Comparison of ENCODE assay signal across 9 cellular contexts in the genomic region with DNA sequence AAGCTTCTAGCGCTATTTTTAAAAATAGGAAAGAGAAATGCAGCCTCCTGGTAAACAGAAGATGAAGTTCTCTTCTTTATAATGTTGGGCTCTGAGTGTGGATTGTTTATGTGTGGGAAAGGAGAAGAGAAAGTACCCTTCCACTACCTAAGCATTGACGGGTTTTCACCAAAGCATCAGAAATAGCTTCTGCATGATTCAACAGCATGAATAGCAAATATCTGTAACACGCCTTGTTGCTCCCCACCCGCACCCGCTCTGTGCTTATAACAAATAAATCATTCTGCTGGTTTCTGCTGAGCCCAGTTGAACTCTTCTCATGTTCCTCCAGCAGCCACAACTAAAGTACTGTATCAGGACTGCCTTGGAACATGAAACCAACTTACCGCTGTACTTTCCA. TPM values are rescaled to one million over a fixed set of nuclear protein-coding genes. Genes with fewer than 3 reads are reported as not detected.
DNase-seq lines count a peak whose midpoint lies in the region; ATAC-seq and TF ChIP-seq lines count a peak whose summit lies in the region.
"Had no signal": no experiment of that assay in that cellular context is flagged by ENCODE, and none has a peak within 500 bp of the region (broad histone marks: within the 10 kb centered on the region; RNA-seq: fewer than 3 reads in every experiment).

No MANE protein-coding gene starts in this region.

- no peak overlapping the region for H3K4ac ChIP-seq in H9 (ENCODE audit: low read depth, low read length)

- H3K4me1 ChIP-seq in right cardiac atrium (ENCODE audit: control insufficient read depth, insufficient read depth, low read length) (no peaks in the 10 kb centered on the region), H9 (ENCODE audit: insufficient read depth, low read length) (no peaks in the 10 kb centered on the region)

- H3K27me3 ChIP-seq in right cardiac atrium (ENCODE audit: control insufficient read depth, insufficient read depth): no peaks in the 10 kb centered on the region
- no peaks in the 10 kb centered on the region for H3K27me3 ChIP-seq in H9 (ENCODE audit: insufficient read depth, low read length)

- no peak overlapping the region for H3K4me3 Mint-ChIP-seq in H9
- no peak overlapping the region for H3K4me3 Mint-ChIP-seq in natural killer cell

- intact Hi-C loops in left ventricle myocardium superior (cut with micrococcal nuclease): no loop called here
- intact Hi-C loops in right cardiac atrium (cut with DNase I): no loop called here
- intact Hi-C loops in natural killer cell (cut with micrococcal nuclease): no loop called here

- H3K4me1 Mint-ChIP-seq in H9 (0 out of 4 replicates have a peak, but pooled peaks cover 0 to 2% of the 10 kb centered on the region in 2 experiments), natural killer cell (no peaks in the 10 kb centered on the region)

- no peak overlapping the region for H3K56ac ChIP-seq in H9 (ENCODE audit: insufficient read length, low read depth, low read length)

- no peak for DNase-seq in left ventricle myocardium superior
- no peak for DNase-seq in right cardiac atrium
- peak; percentile 92 for DNase-seq in astrocyte of the spinal cord (ENCODE audit: low read depth, low spot score)
- no peak for DNase-seq in H9
- no peak for DNase-seq in natural killer cell
- DNase-seq in putamen (ENCODE audit: low spot score): no peak
- DNase-seq: activated T-cell treated with anti-CD3 and anti-CD28 coated beads, Interleukin-2, amount 50 U/mL, for 1 hour had no signal

- no peak overlapping the region for H3K23ac ChIP-seq in H9 (ENCODE audit: insufficient read length, low read depth, low read length)

- H3K4me3 ChIP-seq in right cardiac atrium (ENCODE audit: low read length): no peak overlapping the region
- no peak overlapping the region for H3K4me3 ChIP-seq in astrocyte of the spinal cord (ENCODE audit: low read depth, low read length)

- H3K27ac ChIP-seq in right cardiac atrium (ENCODE audit: low read length) (no peak overlapping the region), H9 (ENCODE audit: insufficient read length, low read depth, low read length) (no peak overlapping the region)

- H3K23me2 ChIP-seq in H9 (ENCODE audit: insufficient read length, low read depth, low read length, poor library complexity, severe bottlenecking): no peaks in the 10 kb centered on the region

- H2BK12ac ChIP-seq in H9 (ENCODE audit: insufficient read length, low read depth, low read length): no peak overlapping the region

- no peaks in the 10 kb centered on the region; a peak in 1 of 5 replicates for H3K9me3 Mint-ChIP-seq in H9
- H3K9me3 Mint-ChIP-seq in natural killer cell: no peaks in the 10 kb centered on the region

- H2AFZ ChIP-seq in H9 (ENCODE audit: low read length): no peak overlapping the region

- H3K36me3 Mint-ChIP-seq in H9 (ENCODE audit: insufficient read depth in 1 of 3, low read depth in 3 of 3): no peaks in the 10 kb centered on the region
- no peaks in the 10 kb centered on the region for H3K36me3 Mint-ChIP-seq in natural killer cell

- no peaks in the 10 kb centered on the region for H4K20me1 ChIP-seq in H9 (ENCODE audit: control insufficient read depth, insufficient read depth, insufficient read length)

- TF ChIP-seq CTCF in astrocyte of the spinal cord (IDR thresholded peaks at IDR 0.05; ENCODE audit: low read depth, low read length) (no peak), H9 (conservative IDR thresholded peaks at IDR 0.05) (no peak), natural killer cell (IDR thresholded peaks at IDR 0.05) (no peak)

- no peak overlapping the region for H2BK5ac ChIP-seq in H9 (ENCODE audit: insufficient read length, low read length)

- no peak overlapping the region for H2AK5ac ChIP-seq in H9 (ENCODE audit: insufficient read length, low read length)

- no peak overlapping the region for H2BK15ac ChIP-seq in H9 (ENCODE audit: low read depth, low read length)

- no peak overlapping the region for H4K8ac ChIP-seq in H9 (replicated peaks; ENCODE audit: insufficient read length, low read depth, low read length)

- no peak overlapping the region for H4K5ac ChIP-seq in H9 (ENCODE audit: insufficient read length, low read depth, low read length)

- WGBS in right cardiac atrium: 84% methylated on average over 6 of the region's 6 CpGs
- no CpG with 5 or more reads among the region's 6 CpGs for WGBS in H9 (ENCODE audit: extremely low coverage, insufficient read length, low lambda C conversion rate)

- H4K91ac ChIP-seq in H9 (ENCODE audit: insufficient read length, low read depth, low read length): no peak overlapping the region

- H3K14ac ChIP-seq in H9 (ENCODE audit: insufficient read depth, low read length): no peak overlapping the region

- H3T11ph ChIP-seq in H9 (ENCODE audit: low read length): no peak overlapping the region

- H3K4me2 ChIP-seq in H9 (ENCODE audit: insufficient read depth, insufficient read length, low read length): no peak overlapping the region

- H2BK120ac ChIP-seq in H9 (ENCODE audit: low read depth, low read length, poor library complexity, severe bottlenecking): no peak overlapping the region

- no peaks in the 10 kb centered on the region for H3K79me1 ChIP-seq in H9 (ENCODE audit: insufficient read depth, low read depth, low read length, poor library complexity, severe bottlenecking)

- H3K27me3 Mint-ChIP-seq in H9 (ENCODE audit: low read depth) (no peaks in the 10 kb centered on the region), natural killer cell (ENCODE audit: low read depth in 2 of 2) (no peaks in the 10 kb centered on the region)

- H2BK20ac ChIP-seq in H9 (ENCODE audit: low read depth, low read length, poor library complexity, severe bottlenecking): no peak overlapping the region

- peak; percentile 29 for ATAC-seq in left ventricle myocardium superior
- ATAC-seq in right cardiac atrium: no peak
- ATAC-seq in HG03159 (IDR thresholded peaks at IDR 0.05; ENCODE audit: unreplicated experiment): peak; percentile 93
- ATAC-seq in SK-N-SH treated with all-trans-retinoic acid at 6 μM for 48 hours: no peak
- ATAC-seq in natural killer cell: no peak

- H3K9me3 ChIP-seq in right cardiac atrium (ENCODE audit: control insufficient read depth, low read length) (no peaks in the 10 kb centered on the region), H9 (ENCODE audit: control insufficient read depth, low read depth, low read length) (no peaks in the 10 kb centered on the region)

- H3K27ac Mint-ChIP-seq in H9 (no peak overlapping the region), natural killer cell (no peak overlapping the region)

- no peak overlapping the region for H3K9ac ChIP-seq in H9 (ENCODE audit: extremely low read depth, insufficient read length, low read length)

- H3K79me2 ChIP-seq in H9 (ENCODE audit: insufficient read depth, low read length): no peaks in the 10 kb centered on the region

- H3K18ac ChIP-seq in H9 (ENCODE audit: insufficient read length, low read depth, low read length): no peak overlapping the region

- in situ Hi-C loops in astrocyte of the spinal cord (cut with HindIII; ENCODE audit: low sequenced_read_pairs): no loop called here

TF ChIP-seq in SK-N-SH treated with all-trans-retinoic acid at 6 μM for 48 hours, 23 proteins besides CTCF, POLR2A, EP300 and RAD21:
- TF ChIP-seq GLIS3 (CRISPR knock-in tag; IDR thresholded peaks at IDR 0.05) (no peak), RARB (CRISPR knock-in tag; IDR thresholded peaks at IDR 0.05) (no peak), ZC3H10 (CRISPR knock-in tag; IDR thresholded peaks at IDR 0.05) (no peak)

RNA-seq across cellular contexts. Expression of a gene that starts 20.7 kb away (rescaled TPM):
- total RNA-seq in left ventricle myocardium superior: 133 TPM
- total RNA-seq in right cardiac atrium: 100 to 1,000 TPM in 2 of 4 donors, 10 to 100 TPM in 2; 66.0 to 136 (median 103) TPM
- 48.7 TPM for polyA plus RNA-seq in right cardiac atrium
- 0.04 TPM in 1 of 2 replicates, not detected in the other for total RNA-seq in H9 (2021)
- total RNA-seq in natural killer cell: under 1 TPM; 0.24 to 0.93 (median 0.50) TPM

Comparison
In these comparisons a context has a peak if more than half of its experiments do, and no peak if none do; other contexts are left out.
1. ATAC-seq: peak in left ventricle myocardium superior (single experiment) and HG03159 (single experiment); none in right cardiac atrium (0 of 2), SK-N-SH treated with all-trans-retinoic acid at 6 μM for 48 hours (single experiment) and natural killer cell (0 of 3).
2. RNA of a gene that starts 20.7 kb away (total RNA-seq): 133 TPM in left ventricle myocardium superior (single experiment) and 66.0 to 136 TPM in right cardiac atrium; 0.24 to 0.93 TPM in natural killer cell and 0.04 TPM in H9; every median in the first group is over 10 times any median in the second.